ENCODE assay signal across 16 cellular contexts in the genomic region with DNA sequence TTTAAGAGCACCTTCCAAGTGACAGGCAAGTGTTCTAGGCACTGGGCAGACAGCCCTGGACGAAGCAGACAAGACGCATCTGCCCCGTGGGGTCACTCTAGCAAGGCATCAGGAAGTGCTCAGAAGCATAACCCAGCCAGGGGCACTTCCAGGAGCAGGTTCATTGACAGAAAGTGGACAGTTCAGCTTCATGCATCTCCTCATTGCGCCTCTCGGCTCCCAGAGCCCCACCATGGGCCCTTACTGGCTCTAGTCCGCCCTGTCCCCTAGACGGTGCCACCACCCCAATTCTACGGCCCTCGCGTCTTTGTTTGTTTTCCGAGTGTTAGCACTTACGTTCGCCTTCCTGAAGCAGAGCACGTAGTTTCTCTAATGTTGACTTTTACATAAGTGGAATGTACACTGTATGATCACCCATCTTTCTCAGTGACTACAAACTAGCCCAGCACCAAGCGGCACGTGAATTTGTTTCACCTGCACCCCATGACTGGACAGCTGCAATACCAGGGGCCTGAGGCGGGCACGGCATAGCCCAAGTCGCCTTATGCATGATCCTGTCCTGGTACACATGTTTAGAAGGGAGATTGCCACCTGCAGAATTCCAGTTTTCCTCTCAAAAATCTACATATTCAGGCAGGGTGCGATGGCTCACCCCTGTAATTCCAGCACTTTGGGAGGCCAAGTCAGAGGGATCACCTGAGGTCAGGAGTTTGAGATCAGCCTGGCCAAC.
"Had no signal": no experiment of that assay in that cellular context is flagged by ENCODE, and none has a peak within 500 bp of the region (broad histone marks: within the 10 kb centered on the region; RNA-seq: fewer than 3 reads in every experiment).

No MANE protein-coding gene starts in this region.

- H3K27ac ChIP-seq: brain microvascular endothelial cell, transverse colon had no signal

- H3K4me3 ChIP-seq: smooth muscle cell, transverse colon had no signal

- DNase-seq: activated B cell treated with CpG ODN at 0.5 μM for 24 hours; activated CD4-positive, alpha-beta T cell treated with anti-CD3 and anti-CD28 coated beads for 48 hours; activated naive CD8-positive, alpha-beta T cell treated with anti-CD3 and anti-CD28 coated beads for 36 hours; brain microvascular endothelial cell; cortex of kidney; effector CD8-positive, alpha-beta T cell; foreskin fibroblast; left cardiac atrium; stimulated activated CD4-positive, alpha-beta T cell treated with anti-CD3 and anti-CD28 coated beads, Interleukin-4, amount 100 ng/mL, for 4 hours; stimulated activated CD8-positive, alpha-beta memory T cell treated with anti-CD3 and anti-CD28 coated beads, Interleukin-4, amount 100 ng/mL, for 48 hours; stimulated activated naive CD4-positive, alpha-beta T cell treated with Interleukin-2 at 50 U/mL for 16 hours; substantia nigra; T-helper 17 cell; transverse colon had no signal

- H3K36me3 ChIP-seq: brain microvascular endothelial cell, transverse colon had no signal

- ATAC-seq: left cardiac atrium; natural killer cell treated with Interleukin-12 subunit alpha and Interleukin-12 subunit beta and Interleukin-15 and Interleukin-18, amount 100 ng/mL, for 72 hours; T-helper 17 cell had no signal
